In genomic region chr17:76343106-76343505, GRCh38 we compare ENCODE assay signal across 21 cellular contexts.
"Had no signal": no experiment of that assay in that cellular context is flagged by ENCODE, and none has a peak within 500 bp of the region (broad histone marks: within the 10 kb centered on the region; RNA-seq: fewer than 3 reads in every experiment).

No MANE protein-coding gene starts in this region.

- H3K9me3 ChIP-seq: MG63 had no signal

- H3K4me3 ChIP-seq: MG63 had no signal

- H3K27me3 ChIP-seq: MG63 had no signal

- ATAC-seq: HepG2, Panc1 had no signal

- DNase-seq: IMR-90, KG1, MG63, NCI-H1092, NCI-H1105 treated with DMSO at 0.1 percent for 48 hours, NCI-H1417 treated with DMSO at 0.1 percent for 48 hours, NCI-H146, NCI-H1694 treated with DMSO at 0.1 percent for 48 hours, NCI-H1930, NCI-H2081, NCI-H2107, NCI-H2171, NCI-H226, NCI-H446, NCI-H510A, NCI-H524 treated with DMSO at 0.1 percent for 48 hours, NCI-H69, NCI-H774, SHP77 had no signal
